In the genomic region with DNA sequence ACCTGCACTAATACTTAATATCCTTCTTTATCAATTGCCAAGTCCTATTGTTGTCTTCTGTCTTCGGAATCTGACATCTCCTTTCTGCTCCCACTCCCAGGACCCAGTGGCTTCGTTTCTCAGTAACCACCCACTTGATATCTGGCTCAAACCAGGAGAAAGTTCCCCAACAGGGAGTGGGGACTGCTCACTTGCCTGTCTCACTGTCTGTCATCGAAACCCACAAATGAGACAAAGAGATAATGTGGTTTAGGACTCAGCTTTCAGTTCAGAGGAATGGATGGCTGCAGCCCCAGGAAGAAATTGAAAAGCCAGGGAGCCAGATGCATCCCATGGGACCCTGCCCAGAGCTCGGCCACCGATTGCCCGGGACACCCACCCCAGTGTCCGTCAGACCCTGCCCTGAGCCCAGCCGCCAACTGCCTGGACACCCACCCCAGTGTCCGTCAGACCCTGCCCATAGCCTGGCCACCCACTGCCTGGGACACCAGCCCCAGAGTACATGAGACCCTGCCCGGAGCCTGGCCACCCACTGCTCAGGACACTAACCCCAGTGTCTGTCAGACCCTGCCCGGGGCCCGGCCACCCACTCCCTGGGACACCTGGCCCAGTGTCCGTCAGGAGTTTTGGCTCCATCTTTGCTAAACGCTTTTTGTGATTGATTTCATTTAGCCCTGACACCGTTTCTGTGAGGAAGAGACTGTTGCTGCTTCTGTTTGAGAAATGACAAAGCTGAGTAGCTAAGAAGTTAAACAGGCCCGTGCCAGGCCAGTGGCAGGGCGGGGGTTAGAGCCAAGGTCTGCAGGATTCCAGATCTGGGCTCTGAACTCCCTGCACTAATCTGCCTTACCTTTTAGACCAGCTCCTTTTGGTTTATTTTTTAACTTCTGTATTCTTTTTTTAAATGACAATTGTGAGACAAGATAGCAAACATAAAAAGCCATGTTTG, we compare ENCODE assay signal across 15 cellular contexts.
DNase-seq lines count a peak whose midpoint lies in the region; ATAC-seq, FAIRE-seq and TF ChIP-seq lines count a peak whose summit lies in the region.
"Had no signal": no experiment of that assay in that cellular context is flagged by ENCODE, and none has a peak within 500 bp of the region (broad histone marks: within the 10 kb centered on the region; RNA-seq: fewer than 3 reads in every experiment).

No MANE protein-coding gene starts in this region.

- RAD21 ChIA-PET in GM12878 (lab: Charles Lee; ENCODE audit: unreplicated experiment) = no interaction called here

- H4K91ac ChIP-seq in trophoblast cell (ENCODE audit: low read depth, low read length) = peak overlapping the region; percentile 97

- H3K27ac Mint-ChIP-seq in activated CD8-positive, alpha-beta T cell treated with anti-CD3 and anti-CD28 coated beads, Interleukin-2, amount 10 ng/mL, durations not matched to agents 7 days and 5 days = peak overlapping the region; percentile 35
- H3K27ac Mint-ChIP-seq in activated CD8-positive, alpha-beta T cell treated with anti-CD3 and anti-CD28 coated beads for 36 hours = no peak overlapping the region
- H3K27ac Mint-ChIP-seq: neural progenitor cell had no signal

- POLR2A ChIA-PET in activated CD8-positive, alpha-beta T cell treated with anti-CD3 and anti-CD28 coated beads, Interleukin-2, amount 10 ng/mL, durations not matched to agents 7 days and 5 days (lab: Charles Lee) = interaction anchor here (0.6 kb wide), 1 partner anchor 20 kb away, joined by 4 read pairs; no protein-coding TSS in a partner anchor
- POLR2A ChIA-PET in activated CD8-positive, alpha-beta T cell treated with anti-CD3 and anti-CD28 coated beads for 36 hours (lab: Charles Lee) = interaction anchor here (0.6 kb wide), 1 partner anchor 20 kb away, joined by 3 read pairs; no protein-coding TSS in a partner anchor
- POLR2A ChIA-PET in GM12878 (lab: Charles Lee) = no interaction called here

- H4K12ac ChIP-seq in trophoblast cell (ENCODE audit: low read depth, low read length) = peak overlapping the region; percentile 73

- ATAC-seq in activated CD8-positive, alpha-beta T cell treated with anti-CD3 and anti-CD28 coated beads, Interleukin-2, amount 10 ng/mL, durations not matched to agents 7 days and 5 days = no peak
- no peak for ATAC-seq in activated CD8-positive, alpha-beta T cell treated with anti-CD3 and anti-CD28 coated beads for 36 hours
- ATAC-seq in HG03432 (IDR thresholded peaks at IDR 0.05; ENCODE audit: unreplicated experiment) (peak; percentile 14), GM12878 (peak; percentile 26), HG02970 (IDR thresholded peaks at IDR 0.05; ENCODE audit: low FRiP score, unreplicated experiment) (no peak)

- peak overlapping the region; percentile 97 for H2BK120ac ChIP-seq in trophoblast cell (ENCODE audit: insufficient read depth, low read length, poor library complexity)

- H3K36me3 Mint-ChIP-seq in activated CD8-positive, alpha-beta T cell treated with anti-CD3 and anti-CD28 coated beads, Interleukin-2, amount 10 ng/mL, durations not matched to agents 7 days and 5 days (ENCODE audit: low read depth) = no peaks in the 10 kb centered on the region
- H3K36me3 Mint-ChIP-seq in activated CD8-positive, alpha-beta T cell treated with anti-CD3 and anti-CD28 coated beads for 36 hours (ENCODE audit: low read depth) = no peaks in the 10 kb centered on the region

- intact Hi-C loops in activated CD8-positive, alpha-beta T cell treated with anti-CD3 and anti-CD28 coated beads for 36 hours (cut with micrococcal nuclease) = no loop called here
- intact Hi-C loops in GM12878 (cut with micrococcal nuclease; ENCODE audit: unreplicated experiment) = loop anchor here (5.0 kb wide), 1 partner anchor 445 kb away; a partner anchor contains a TSS
- intact Hi-C loops in lower leg skin (cut with DNase I; ENCODE audit: low total_unique reads) = no loop called here

- no peaks in the 10 kb centered on the region for H4K20me1 ChIP-seq in GM12878 (ENCODE audit: control insufficient read depth, insufficient read depth)

- peak overlapping the region; percentile 86 for H4K8ac ChIP-seq in trophoblast cell (ENCODE audit: low read depth, low read length)

- DNase-seq in activated CD8-positive, alpha-beta T cell treated with anti-CD3 and anti-CD28 coated beads, Interleukin-2, amount 10 ng/mL, durations not matched to agents 7 days and 5 days = no peak
- no peak for DNase-seq in activated CD8-positive, alpha-beta T cell treated with anti-CD3 and anti-CD28 coated beads for 36 hours
- DNase-seq in GM12878 (ENCODE audit: low read depth, low spot score) (no peak), trophoblast cell (no peak), HuH-7 (ENCODE audit: low spot score) (no peak), lower leg skin (ENCODE audit: low spot score in 2 of 2) (no peak)
- DNase-seq: activated naive CD4-positive, alpha-beta T cell; caudate nucleus; COR-L47; NCI-H1092; NCI-H345 had no signal

- H3K27me3 Mint-ChIP-seq in activated CD8-positive, alpha-beta T cell treated with anti-CD3 and anti-CD28 coated beads, Interleukin-2, amount 10 ng/mL, durations not matched to agents 7 days and 5 days (ENCODE audit: low read depth) = no peaks in the 10 kb centered on the region
- H3K27me3 Mint-ChIP-seq in activated CD8-positive, alpha-beta T cell treated with anti-CD3 and anti-CD28 coated beads for 36 hours = peaks cover 5% of the 10 kb centered on the region

- no peaks in the 10 kb centered on the region for H3K27me3 ChIP-seq in GM12878 (replicated peaks in 1 of 2; ENCODE audit: control insufficient read depth in 2 of 2, insufficient read depth in 2 of 2, low read length in 1 of 2)
- H3K27me3 ChIP-seq in trophoblast cell (ENCODE audit: insufficient read depth, low read length) = no peaks in the 10 kb centered on the region
- H3K27me3 ChIP-seq: neural progenitor cell had no signal

- peak overlapping the region; percentile 99 for H2BK12ac ChIP-seq in trophoblast cell (ENCODE audit: low read length)

- H3K27ac ChIP-seq in GM12878 (ENCODE audit: control insufficient read depth, insufficient read depth) (no peak overlapping the region), trophoblast cell (ENCODE audit: low read depth, low read length) (peak overlapping the region; percentile 88)
- H3K27ac ChIP-seq: neural progenitor cell had no signal

- 62% methylated on average over 17 of the region's 17 CpGs for WGBS in GM12878 (ENCODE audit: insufficient coverage, insufficient replicate concordance, low lambda C conversion rate, missing lambda C conversion rate)
- WGBS in trophoblast cell (ENCODE audit: extremely low coverage, insufficient coverage, insufficient read length) = no CpG with 5 or more reads among the region's 17 CpGs
- WGBS in lower leg skin, 2 donors = 75 to 79% methylated on average over 13 to 17 of the region's 17 CpGs

- no peak for FAIRE-seq in GM12878 (lab: Jason Lieb, UNC)
- FAIRE-seq: endometrium had no signal

- peak overlapping the region; percentile 98 for H3K14ac ChIP-seq in trophoblast cell (ENCODE audit: low read length)

- H3K4me3 ChIP-seq in GM12878 (no peak overlapping the region), trophoblast cell (ENCODE audit: low read depth, low read length) (no peak overlapping the region), lower leg skin (ENCODE audit: low read depth, poor library complexity, severe bottlenecking) (no peak overlapping the region)
- H3K4me3 ChIP-seq: neural progenitor cell had no signal

- no peaks in the 10 kb centered on the region for H3K9me3 Mint-ChIP-seq in activated CD8-positive, alpha-beta T cell treated with anti-CD3 and anti-CD28 coated beads, Interleukin-2, amount 10 ng/mL, durations not matched to agents 7 days and 5 days (ENCODE audit: insufficient read depth)
- no peaks in the 10 kb centered on the region for H3K9me3 Mint-ChIP-seq in activated CD8-positive, alpha-beta T cell treated with anti-CD3 and anti-CD28 coated beads for 36 hours
- H3K9me3 Mint-ChIP-seq: neural progenitor cell had no signal

- in situ Hi-C loops in GM12878 (cut with MboI) = no loop called here

- H3K4me2 ChIP-seq in GM12878 (ENCODE audit: control insufficient read depth, insufficient read depth) (no peak overlapping the region), trophoblast cell (ENCODE audit: low read length) (peak overlapping the region; percentile 5)
- H3K4me2 ChIP-seq: neural progenitor cell had no signal

- peaks cover 9% of the 10 kb centered on the region for H3K4me1 Mint-ChIP-seq in activated CD8-positive, alpha-beta T cell treated with anti-CD3 and anti-CD28 coated beads, Interleukin-2, amount 10 ng/mL, durations not matched to agents 7 days and 5 days (ENCODE audit: low read depth)
- H3K4me1 Mint-ChIP-seq in activated CD8-positive, alpha-beta T cell treated with anti-CD3 and anti-CD28 coated beads for 36 hours (ENCODE audit: low read depth) = peaks cover 4% of the 10 kb centered on the region
- H3K4me1 Mint-ChIP-seq: neural progenitor cell had no signal

- peak overlapping the region; percentile 87 for H2BK5ac ChIP-seq in trophoblast cell (ENCODE audit: low read depth, low read length, poor library complexity)

- SMC1A ChIA-PET in GM12878 (lab: Charles Lee; ENCODE audit: uncharacterized antibody, unreplicated experiment) = no interaction called here

- peaks cover 11% of the 10 kb centered on the region for H3K79me1 ChIP-seq in trophoblast cell (ENCODE audit: low read length)

- H3K4me1 ChIP-seq in GM12878 (ENCODE audit: control insufficient read depth, insufficient read depth, low read length) (peaks cover 3% of the 10 kb centered on the region), trophoblast cell (ENCODE audit: control insufficient read depth in 1 of 2, insufficient read depth in 2 of 2, low read length in 2 of 2) (peaks cover 10 to 13% of the 10 kb centered on the region in 2 experiments)
- H3K4me1 ChIP-seq: neural progenitor cell had no signal

- peak overlapping the region; percentile 60 for H3K4ac ChIP-seq in trophoblast cell (ENCODE audit: low read depth, low read length)

- H3K9ac ChIP-seq in GM12878 (ENCODE audit: control insufficient read depth, insufficient read depth, low read length) = no peak overlapping the region
- H3K9ac ChIP-seq in trophoblast cell (ENCODE audit: low read length) = no peak overlapping the region
- H3K9ac ChIP-seq: neural progenitor cell had no signal

- H2AK5ac ChIP-seq in trophoblast cell (ENCODE audit: low read length) = peak overlapping the region; percentile 95

- TF ChIP-seq CTCF in activated CD8-positive, alpha-beta T cell treated with anti-CD3 and anti-CD28 coated beads for 36 hours (IDR thresholded peaks at IDR 0.05) = no peak
- TF ChIP-seq CTCF in GM12878 (IDR thresholded peaks at IDR 0.05 in 2 of 3, conservative IDR thresholded peaks at IDR 0.05 in 1 of 3; ENCODE audit: control insufficient read depth in 2 of 3, extremely low read depth in 1 of 3, insufficient read depth in 1 of 3, low read depth in 3 of 3, low read length in 3 of 3) = no peak
- TF ChIP-seq CTCF in lower leg skin (IDR thresholded peaks at IDR 0.05) = no peak

- TF ChIP-seq EP300 in GM12878 (IDR thresholded peaks at IDR 0.05; ENCODE audit: borderline replicate concordance in 1 of 2, control insufficient read depth in 1 of 2, low read depth in 2 of 2, low read length in 2 of 2) = no peak

- CTCF ChIA-PET in activated CD8-positive, alpha-beta T cell treated with anti-CD3 and anti-CD28 coated beads, Interleukin-2, amount 10 ng/mL, durations not matched to agents 7 days and 5 days (lab: Charles Lee) = no interaction called here
- CTCF ChIA-PET in activated CD8-positive, alpha-beta T cell treated with anti-CD3 and anti-CD28 coated beads for 36 hours (lab: Charles Lee) = no interaction called here
- CTCF ChIA-PET in GM12878 (lab: Yijun Ruan, JAX) = interaction anchor here (0.7 to 1.7 kb wide), 2 partner anchors 15 to 17 kb away, joined by 3 to 5 read pairs; no protein-coding TSS in a partner anchor

- peak overlapping the region; percentile 95 for H3K18ac ChIP-seq in trophoblast cell (ENCODE audit: low read length)

- no peak overlapping the region for H3K23ac ChIP-seq in trophoblast cell (ENCODE audit: low read length)

- H3K9me3 ChIP-seq in GM12878 (replicated peaks; ENCODE audit: control insufficient read depth, insufficient read depth, low read length) (no peaks in the 10 kb centered on the region), trophoblast cell (ENCODE audit: insufficient read depth, low read depth, low read length) (no peaks in the 10 kb centered on the region)

- no peaks in the 10 kb centered on the region for H3K36me3 ChIP-seq in GM12878 (ENCODE audit: control insufficient read depth in 2 of 2, insufficient read depth in 2 of 2, low read length in 1 of 2)
- no peaks in the 10 kb centered on the region for H3K36me3 ChIP-seq in trophoblast cell (ENCODE audit: control insufficient read depth in 1 of 2, insufficient read depth in 2 of 2, low read length in 2 of 2)
- H3K36me3 ChIP-seq: neural progenitor cell had no signal

- H3K79me2 ChIP-seq in GM12878 (ENCODE audit: control insufficient read depth, insufficient read depth, low read length) = no peaks in the 10 kb centered on the region
- H3K79me2 ChIP-seq in trophoblast cell (ENCODE audit: control insufficient read depth, insufficient read depth, low read length, poor library complexity) = peaks cover 2% of the 10 kb centered on the region

- H3K4me3 Mint-ChIP-seq in activated CD8-positive, alpha-beta T cell treated with anti-CD3 and anti-CD28 coated beads, Interleukin-2, amount 10 ng/mL, durations not matched to agents 7 days and 5 days = no peak overlapping the region
- no peak overlapping the region for H3K4me3 Mint-ChIP-seq in activated CD8-positive, alpha-beta T cell treated with anti-CD3 and anti-CD28 coated beads for 36 hours
- H3K4me3 Mint-ChIP-seq: neural progenitor cell had no signal

- no TSS peak for BruUV-seq in GM12878 (replicated peaks; lab: Mats Ljungman, UMichigan)

- no peak overlapping the region for H2AFZ ChIP-seq in GM12878 (ENCODE audit: control insufficient read depth, low read depth, low read length)
- peak overlapping the region; percentile 81 for H2AFZ ChIP-seq in trophoblast cell (ENCODE audit: insufficient read depth, low read length, poor library complexity)
- H2AFZ ChIP-seq: neural progenitor cell had no signal

- TF ChIP-seq POLR2A in GM12878 (IDR thresholded peaks at IDR 0.05; ENCODE audit: low read depth, low read length) (no peak), lower leg skin (IDR thresholded peaks at IDR 0.05) (no peak)

- no peak for TF ChIP-seq RAD21 in GM12878 (IDR thresholded peaks at IDR 0.05; ENCODE audit: insufficient read depth, low read depth, low read length)

Comparison
In these comparisons a context has a peak if more than half of its experiments do, and no peak if none do; other contexts are left out.
1. ATAC-seq: peak in HG03432 (single experiment) and GM12878 (single experiment); none in activated CD8-positive, alpha-beta T cell treated with anti-CD3 and anti-CD28 coated beads, Interleukin-2, amount 10 ng/mL, durations not matched to agents 7 days and 5 days (single experiment), activated CD8-positive, alpha-beta T cell treated with anti-CD3 and anti-CD28 coated beads for 36 hours (single experiment) and HG02970 (single experiment).